8 cellular contexts compared by ENCODE assay signal in the genomic region with DNA sequence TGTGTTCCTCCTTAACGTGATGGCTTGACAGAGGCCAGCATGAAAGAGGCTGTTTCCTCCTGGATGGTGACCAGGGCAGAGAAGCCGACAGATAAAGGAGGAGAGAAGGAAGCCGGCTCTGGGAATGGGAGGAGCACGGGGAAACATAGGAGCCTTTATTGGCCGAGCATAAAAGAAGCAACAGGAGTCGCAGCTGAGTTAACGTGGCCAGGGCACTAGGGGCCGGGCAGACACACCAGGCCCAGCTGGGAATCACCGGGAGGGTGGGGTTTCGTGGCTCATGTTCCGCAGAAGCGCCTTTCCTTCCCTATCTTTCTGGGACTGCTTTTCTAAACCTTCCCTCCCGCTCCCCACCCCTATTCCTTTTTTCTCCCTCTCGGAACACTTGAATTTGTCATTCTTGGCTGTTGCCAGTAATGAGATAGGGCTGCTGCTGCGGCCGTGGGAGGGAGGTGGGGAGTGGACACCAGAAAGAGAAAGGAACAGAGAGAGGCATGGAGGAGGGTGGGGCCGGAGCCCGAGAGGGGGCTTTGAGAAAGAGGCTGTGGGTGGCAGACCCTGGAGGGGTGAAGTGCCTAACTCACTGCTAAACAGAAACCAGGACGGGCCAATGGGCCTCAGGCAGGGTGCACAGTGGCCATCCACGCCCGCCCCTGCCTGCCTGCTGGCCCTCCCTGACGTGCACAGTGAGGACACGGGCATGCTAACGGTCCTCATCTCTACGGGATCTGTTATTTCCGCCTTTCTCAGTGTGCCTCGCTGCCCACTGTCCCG.
DNase-seq lines count a peak whose midpoint lies in the region; ATAC-seq and TF ChIP-seq lines count a peak whose summit lies in the region.

No MANE protein-coding gene starts in this region.

- H3K9me3 Mint-ChIP-seq in activated naive CD4-positive, alpha-beta T cell treated with anti-CD3 and anti-CD28 coated beads, Interleukin-2, amount 50 U/mL, for 72 hours: no peaks in the 10 kb centered on the region

- H3K27me3 ChIP-seq in right lobe of liver: no peaks in the 10 kb centered on the region
- peaks cover 0 to 3% of the 10 kb centered on the region in 2 donors for H3K27me3 ChIP-seq in tibial nerve

- no peaks in the 10 kb centered on the region for H3K36me3 Mint-ChIP-seq in activated naive CD4-positive, alpha-beta T cell treated with anti-CD3 and anti-CD28 coated beads, Interleukin-2, amount 50 U/mL, for 72 hours

- intact Hi-C loops in right lobe of liver (cut with DNase I): no loop called here

- no peaks in the 10 kb centered on the region for H3K9me3 ChIP-seq in right lobe of liver
- H3K9me3 ChIP-seq in tibial nerve: no peaks in the 10 kb centered on the region

- H3K27ac Mint-ChIP-seq in activated naive CD4-positive, alpha-beta T cell treated with anti-CD3 and anti-CD28 coated beads, Interleukin-2, amount 50 U/mL, for 72 hours: no peak overlapping the region

- H3K27ac ChIP-seq in coronary artery (peak overlapping the region; percentile 3 to 57), right lobe of liver (no peak overlapping the region), tibial nerve (peak overlapping the region in 3 of 4 donors; percentile 4 to 43 (median 42))

- TF ChIP-seq CTCF in coronary artery (IDR thresholded peaks at IDR 0.05): no peak
- no peak for TF ChIP-seq CTCF in right lobe of liver (IDR thresholded peaks at IDR 0.05)
- TF ChIP-seq CTCF in tibial nerve (IDR thresholded peaks at IDR 0.05): no peak

- peak; percentile 71 for DNase-seq in M059J (ENCODE audit: low read depth)
- DNase-seq in coronary artery (ENCODE audit: low spot score): no peak
- no peak for DNase-seq in right lobe of liver
- no peak for DNase-seq in tibial nerve (ENCODE audit: low spot score in 2 of 2)
- no peak for DNase-seq in globus pallidus (ENCODE audit: low spot score)
- no peak for DNase-seq in activated naive CD4-positive, alpha-beta T cell treated with anti-CD3 and anti-CD28 coated beads, Interleukin-2, amount 50 U/mL, for 72 hours (ENCODE audit: low spot score in 2 of 2)
- DNase-seq in NCI-H1417 treated with DMSO at 0.1 percent for 48 hours (lab: John Stamatoyannopoulos, UW): no peak
- DNase-seq in activated CD4-positive, alpha-beta T cell treated with anti-CD3 and anti-CD28 coated beads for 48 hours: no peak

- ATAC-seq in right lobe of liver: peak; percentile 18 to 36 (median 28)
- ATAC-seq in activated naive CD4-positive, alpha-beta T cell treated with anti-CD3 and anti-CD28 coated beads, Interleukin-2, amount 50 U/mL, for 72 hours: no peak

- H3K36me3 ChIP-seq in right lobe of liver (no peaks in the 10 kb centered on the region), tibial nerve (no peaks in the 10 kb centered on the region)

- no peaks in the 10 kb centered on the region for H3K4me1 ChIP-seq in right lobe of liver
- peaks cover 0 to 14% (median 0%) of the 10 kb centered on the region in 4 donors for H3K4me1 ChIP-seq in tibial nerve

- no peak for TF ChIP-seq EP300 in tibial nerve (IDR thresholded peaks at IDR 0.05)

- 64% methylated on average over 14 of the region's 28 CpGs for WGBS in right lobe of liver (ENCODE audit: insufficient coverage, low coverage, low lambda C conversion rate, missing lambda C conversion rate)
- 31 to 32% methylated on average over 28 of the region's 28 CpGs for WGBS in tibial nerve, 2 donors

- H3K4me3 ChIP-seq in coronary artery (peak overlapping the region; percentile 60), right lobe of liver (no peak overlapping the region), tibial nerve (peak overlapping the region in 3 of 4 donors; percentile 28 to 35 (median 33))

- TF ChIP-seq POLR2A in right lobe of liver (IDR thresholded peaks at IDR 0.05): no peak
- no peak for TF ChIP-seq POLR2A in tibial nerve (IDR thresholded peaks at IDR 0.05)

Comparison
In these comparisons a context has a peak if more than half of its experiments do, and no peak if none do; other contexts are left out.
1. H3K27ac ChIP-seq: peak in coronary artery (2 of 2) and tibial nerve (3 of 4); none in right lobe of liver (0 of 3).
2. H3K4me3 ChIP-seq: peak in coronary artery (single experiment) and tibial nerve (3 of 4); none in right lobe of liver (0 of 3).
3. ATAC-seq: peak in right lobe of liver (4 of 4); none in activated naive CD4-positive, alpha-beta T cell treated with anti-CD3 and anti-CD28 coated beads, Interleukin-2, amount 50 U/mL, for 72 hours (0 of 2).